28 cellular contexts compared by ENCODE assay signal in the genomic region with DNA sequence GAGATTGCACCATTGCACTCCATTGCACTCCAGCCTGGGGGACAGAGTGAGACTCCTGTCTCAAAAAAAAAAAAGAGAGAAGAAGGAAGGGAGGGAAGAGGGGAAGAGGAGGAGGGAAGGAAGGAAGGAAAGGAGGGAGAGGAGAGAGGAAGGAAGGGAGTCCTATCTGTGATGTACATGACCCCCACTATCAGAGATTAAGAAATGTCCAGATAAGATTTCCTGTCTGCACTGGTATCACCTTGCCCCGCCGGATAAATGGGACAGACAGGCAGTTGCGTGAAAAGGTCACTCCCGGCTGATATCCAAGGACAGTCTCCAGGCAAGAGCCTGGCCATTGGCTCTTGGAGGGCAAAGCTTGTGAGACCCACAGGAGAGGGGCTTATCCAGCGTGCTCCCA.
"Had no signal": no experiment of that assay in that cellular context is flagged by ENCODE, and none has a peak within 500 bp of the region (broad histone marks: within the 10 kb centered on the region; RNA-seq: fewer than 3 reads in every experiment).

No MANE protein-coding gene starts in this region.

- H3K27ac Mint-ChIP-seq: endodermal cell, nephron, neural progenitor cell had no signal

- DNase-seq: dorsolateral prefrontal cortex; effector CD4-positive, alpha-beta T cell; endodermal cell; foreskin fibroblast; gastrocnemius medialis; head of caudate nucleus; mammary epithelial cell; mesendoderm; midbrain; naive thymus-derived CD4-positive, alpha-beta T cell; nucleus accumbens; right cardiac atrium; stimulated activated CD4-positive, alpha-beta T cell treated with anti-CD3 and anti-CD28 coated beads, Interleukin-12 subunit alpha, Interleukin-12 subunit beta, amount 100 ng/mL, for 4 hours; stimulated activated CD4-positive, alpha-beta T cell treated with anti-CD3 and anti-CD28 coated beads, Interleukin-1b, Interleukin-23, amount 100 ng/mL, for 48 hours; stimulated activated CD4-positive, alpha-beta T cell treated with anti-CD3 and anti-CD28 coated beads, Interleukin-4, amount 100 ng/mL, for 1 hour; stimulated activated CD8-positive, alpha-beta memory T cell treated with anti-CD3 and anti-CD28 coated beads, Interleukin-4, amount 100 ng/mL, for 48 hours; stimulated activated naive CD4-positive, alpha-beta T cell treated with Interleukin-2 at 50 U/mL for 16 hours; stomach; thyroid gland; trophoblast cell had no signal

- H3K4me3 Mint-ChIP-seq: endodermal cell, nephron, neural progenitor cell had no signal

- H3K4me3 ChIP-seq: dorsolateral prefrontal cortex, gastrocnemius medialis, neural progenitor cell, prostate gland, skin epidermis, stomach, thyroid gland, vagina had no signal

- ATAC-seq: esophagus mucosa; gastrocnemius medialis; left lobe of liver; naive thymus-derived CD4-positive, alpha-beta T cell; right cardiac atrium had no signal

- H3K27ac ChIP-seq: epithelial cell of prostate, gastrocnemius medialis, neural progenitor cell, prostate gland, skin epidermis, stomach, thyroid gland, vagina had no signal

- H3K9ac ChIP-seq: neural progenitor cell had no signal

- H3K4me1 ChIP-seq: gastrocnemius medialis, prostate gland had no signal

- H3K36me3 ChIP-seq: gastrocnemius medialis, neural progenitor cell, prostate gland, stomach, thyroid gland, vagina had no signal

- H3K27me3 ChIP-seq: dorsolateral prefrontal cortex, gastrocnemius medialis, thyroid gland, vagina had no signal

- H3K9me3 ChIP-seq: gastrocnemius medialis, prostate gland, stomach, thyroid gland, vagina had no signal

- H3K36me3 Mint-ChIP-seq: naive thymus-derived CD4-positive, alpha-beta T cell; neural progenitor cell had no signal

- H3K4me1 Mint-ChIP-seq: endodermal cell, nephron had no signal
